ENCODE assay signal across 35 cellular contexts in genomic region chr4:1589098-1589497, GRCh38.
"Had no signal": no experiment of that assay in that cellular context is flagged by ENCODE, and none has a peak within 500 bp of the region (broad histone marks: within the 10 kb centered on the region; RNA-seq: fewer than 3 reads in every experiment).

No MANE protein-coding gene starts in this region.

- H3K4me3 ChIP-seq: MG63 had no signal

- DNase-seq: Karpas-422, Kasumi-1, MG63, MM.1S, MV-4-11, NCI-H1048, NCI-H1092, NCI-H1092 treated with DMSO at 0.1 percent for 48 hours, NCI-H1105, NCI-H1105 treated with DMSO at 0.1 percent for 48 hours, NCI-H1417, NCI-H1417 treated with DMSO at 0.1 percent for 48 hours, NCI-H1436, NCI-H1436 treated with DMSO at 0.1 percent for 48 hours, NCI-H146, NCI-H1694, NCI-H1694 treated with DMSO at 0.1 percent for 48 hours, NCI-H187, NCI-H187 treated with DMSO at 0.1 percent for 48 hours, NCI-H1930, NCI-H2029, NCI-H2029 treated with DMSO at 0.1 percent for 48 hours, NCI-H2081, NCI-H2081 treated with DMSO at 0.1 percent for 48 hours, NCI-H2107, NCI-H2171, NCI-H2171 treated with DMSO at 0.1 percent for 48 hours, NCI-H2227 treated with DMSO at 0.1 percent for 48 hours, NCI-H226, NCI-H345, NCI-H446, NCI-H446 treated with DMSO at 0.1 percent for 48 hours, NCI-H510A, NCI-H510A treated with DMSO at 0.1 percent for 48 hours, NCI-H524 had no signal

- H3K36me3 ChIP-seq: MG63 had no signal

- H3K27me3 ChIP-seq: MG63 had no signal
